Comparison of ENCODE assay signal across 8 cellular contexts in genomic region chr5:131379723-131380122, GRCh38.
DNase-seq lines count a peak whose midpoint lies in the region; ATAC-seq and TF ChIP-seq lines count a peak whose summit lies in the region.

No MANE protein-coding gene starts in this region.

- H3K9ac ChIP-seq in duodenal mucosa (ENCODE audit: low read depth in 1 of 2, low read length in 2 of 2) (no peak overlapping the region), GM23248 (no peak overlapping the region)

- no peaks in the 10 kb centered on the region for H3K9me3 ChIP-seq in duodenal mucosa (ENCODE audit: control insufficient read depth in 1 of 2, low read length in 2 of 2)
- H3K9me3 ChIP-seq in GM23248 (ENCODE audit: low read depth) = no peaks in the 10 kb centered on the region
- H3K9me3 ChIP-seq in tibial artery = no peaks in the 10 kb centered on the region

- H3K4me3 ChIP-seq in duodenal mucosa (ENCODE audit: low read depth in 1 of 2, low read length in 2 of 2) = no peak overlapping the region
- no peak overlapping the region for H3K4me3 ChIP-seq in GM23248
- no peak overlapping the region for H3K4me3 ChIP-seq in tibial artery

- no peak overlapping the region for H3K4me2 ChIP-seq in GM23248 (ENCODE audit: unreplicated experiment)

- 0 out of 2 replicates have a peak, but pooled peaks cover 7% of the 10 kb centered on the region for H3F3A ChIP-seq in GM23248 (ENCODE audit: insufficient read depth)

- ATAC-seq in GM18873 (IDR thresholded peaks at IDR 0.05; ENCODE audit: low FRiP score, unreplicated experiment) (peak; percentile 45), HG03354 (IDR thresholded peaks at IDR 0.05; ENCODE audit: poor library complexity, severe bottlenecking, unreplicated experiment) (peak; percentile 39), sciatic nerve (peak; percentile 70)

- peaks cover 28 to 38% of the 10 kb centered on the region in 2 donors for H3K4me1 ChIP-seq in duodenal mucosa (ENCODE audit: control insufficient read depth in 1 of 2, insufficient read depth in 2 of 2, low read length in 2 of 2)
- H3K4me1 ChIP-seq in GM23248 (ENCODE audit: insufficient read depth) = 0 out of 2 replicates have a peak, but pooled peaks cover 8% of the 10 kb centered on the region
- peaks cover 0 to 37% (median 6%) of the 10 kb centered on the region in 4 donors for H3K4me1 ChIP-seq in tibial artery

- peaks cover 33% of the 10 kb centered on the region; the same call in 1 of the 2 replicates for H3K79me2 ChIP-seq in GM23248 (ENCODE audit: insufficient read depth)

- H2AFZ ChIP-seq in GM23248 = no peak overlapping the region

- H3K27ac ChIP-seq in duodenal mucosa (ENCODE audit: low read depth, low read length) = peak overlapping the region; percentile 53
- no peak overlapping the region for H3K27ac ChIP-seq in GM23248
- peak overlapping the region in 1 of 2 donors; percentile 1 for H3K27ac ChIP-seq in tibial artery

- 91 to 95% methylated on average over 7 of the region's 7 CpGs for WGBS in GM23248 (ENCODE audit: low coverage in 1 of 2, low lambda C conversion rate in 2 of 2, missing lambda C conversion rate in 2 of 2), 2 experiments

- no peaks in the 10 kb centered on the region for H3K9me2 ChIP-seq in GM23248 (ENCODE audit: insufficient read depth)

- no peaks in the 10 kb centered on the region for H3K36me3 ChIP-seq in duodenal mucosa (ENCODE audit: control insufficient read depth in 1 of 2, insufficient read depth in 2 of 2, low read length in 2 of 2)
- H3K36me3 ChIP-seq in GM23248 (ENCODE audit: low read depth) = no peaks in the 10 kb centered on the region
- no peaks in the 10 kb centered on the region for H3K36me3 ChIP-seq in tibial artery

- DNase-seq in activated CD4-positive, CD25-positive, alpha-beta regulatory T cell (lab: John Stamatoyannopoulos, UW) = peak; percentile 20 to 43 (median 32)
- DNase-seq in sciatic nerve (ENCODE audit: low spot score) = no peak
- no peak for DNase-seq in GM10266 (ENCODE audit: extremely low spot score)
- DNase-seq in GM23248 = no peak
- no peak for DNase-seq in tibial artery

- intact Hi-C loops in sciatic nerve (cut with DNase I) = no loop called here
- intact Hi-C loops in tibial artery (cut with DNase I; ENCODE audit: low total_unique reads) = loop anchor here (10.0 kb wide), 1 partner anchor 115 kb away; the partner anchor contains the start of gene CDC42SE2

- TF ChIP-seq CTCF in GM10266 (IDR thresholded peaks at IDR 0.05; ENCODE audit: control insufficient read depth, insufficient read depth, low read depth, missing control alignments) = no peak
- no peak for TF ChIP-seq CTCF in tibial artery (IDR thresholded peaks at IDR 0.05)

- H4K20me1 ChIP-seq in GM23248 (ENCODE audit: insufficient read depth) = 0 out of 2 replicates have a peak, but pooled peaks cover 4% of the 10 kb centered on the region

- in situ Hi-C loops in GM23248 (cut with MboI) = loop anchor here (10.0 kb wide), 1 partner anchor 215 kb away; the partner anchor contains the start of gene HINT1

- H3K27me3 ChIP-seq in duodenal mucosa (ENCODE audit: control insufficient read depth in 1 of 2, insufficient read depth in 2 of 2, low read length in 2 of 2) (no peaks in the 10 kb centered on the region), GM23248 (replicated peaks; ENCODE audit: insufficient read depth) (no peaks in the 10 kb centered on the region), tibial artery (no peaks in the 10 kb centered on the region)

Comparison
In these comparisons a context has a peak if more than half of its experiments do, and no peak if none do; other contexts are left out.
1. DNase-seq: peak in activated CD4-positive, CD25-positive, alpha-beta regulatory T cell (4 of 4); none in sciatic nerve (single experiment), GM10266 (single experiment), GM23248 (single experiment) and tibial artery (0 of 2).
2. Peak in every context shown above with its lines, with median percentiles within 50 percentile points of each other: ATAC-seq.